In genomic region chr14:102954081-102954789, GRCh38 we compare ENCODE assay signal across 18 cellular contexts. TPM values are rescaled to one million over a fixed set of nuclear protein-coding genes. Genes with fewer than 3 reads are reported as not detected.
A peak's percentile ranks its signal among the peaks of the same experiment; 100 is the strongest.
DNase-seq lines count a peak whose midpoint lies in the region; ATAC-seq and TF ChIP-seq lines count a peak whose summit lies in the region.
"Had no signal": no experiment of that assay in that cellular context is flagged by ENCODE, and none has a peak within 500 bp of the region (broad histone marks: within the 10 kb centered on the region; RNA-seq: fewer than 3 reads in every experiment).

No MANE protein-coding gene starts in this region.

- H2BK12ac ChIP-seq in neuronal stem cell (ENCODE audit: low read length), result no peak overlapping the region

- H3K36me3 ChIP-seq in endodermal cell (ENCODE audit: control insufficient read depth, insufficient read depth, low read length) (peaks cover 87% of the 10 kb centered on the region), neuronal stem cell (replicated peaks in 1 of 2; ENCODE audit: control insufficient read depth in 2 of 2, insufficient read depth in 2 of 2, low read length in 2 of 2) (peaks cover 45 to 95% of the 10 kb centered on the region in 2 donors)

- H3K27me3 Mint-ChIP-seq in endodermal cell (ENCODE audit: insufficient read depth), result no peaks in the 10 kb centered on the region
- no peaks in the 10 kb centered on the region for H3K27me3 Mint-ChIP-seq in MCF 10A (ENCODE audit: insufficient read depth, unreplicated experiment)
- H3K27me3 Mint-ChIP-seq: CD4-positive, alpha-beta T cell had no signal

- H4K91ac ChIP-seq in neuronal stem cell (ENCODE audit: low read depth, low read length, poor library complexity), result no peak overlapping the region

- DNase-seq in NCI-H146 (lab: John Stamatoyannopoulos, UW) (peak; percentile 92), endodermal cell (peak; percentile 74), neuronal stem cell (ENCODE audit: low spot score) (no peak), LoVo (ENCODE audit: low spot score) (no peak), NCI-H510A treated with DMSO at 0.1 percent for 48 hours (lab: John Stamatoyannopoulos, UW) (no peak), MCF 10A (ENCODE audit: unreplicated experiment) (no peak)
- DNase-seq: Calu3; CD4-positive, alpha-beta T cell; CD8-positive, alpha-beta memory T cell; COR-L47; DMS53; DMS79 treated with DMSO at 0.1 percent for 48 hours; GF-D8; GOT3; HCEC 1CT had no signal

- no peak overlapping the region for H2BK5ac ChIP-seq in neuronal stem cell (ENCODE audit: low read length)

- H3K27ac Mint-ChIP-seq in endodermal cell, result peak overlapping the region; percentile 84
- no peak overlapping the region for H3K27ac Mint-ChIP-seq in MCF 10A (ENCODE audit: low read depth, unreplicated experiment)
- H3K27ac Mint-ChIP-seq: CD4-positive, alpha-beta T cell; CD8-positive, alpha-beta memory T cell had no signal

- H3K23ac ChIP-seq in neuronal stem cell (ENCODE audit: low read depth, low read length, poor library complexity), result peak overlapping the region; percentile 69

- 86 to 90% methylated on average over 18 of the region's 18 CpGs for WGBS in endodermal cell (ENCODE audit: insufficient coverage in 1 of 2, insufficient read length in 1 of 2), 2 experiments
- WGBS in neuronal stem cell (ENCODE audit: extremely low coverage in 2 of 2, insufficient read length in 2 of 2, insufficient replicate concordance in 1 of 2), 2 donors, result no CpG with 5 or more reads among the region's 18 CpGs

- no TSS peak for BruUV-seq in MCF 10A (replicated peaks; lab: Mats Ljungman, UMichigan)

- H3K4me1 ChIP-seq in endodermal cell (ENCODE audit: control insufficient read depth, insufficient read depth, low read length) (peaks cover 6% of the 10 kb centered on the region), neuronal stem cell (ENCODE audit: control insufficient read depth in 2 of 2, insufficient read depth in 1 of 2, low read depth in 1 of 2, low read length in 2 of 2) (peaks cover 0 to 3% of the 10 kb centered on the region in 2 donors)

- no peaks in the 10 kb centered on the region for H3K9me3 ChIP-seq in endodermal cell (ENCODE audit: control insufficient read depth, low read length)
- H3K9me3 ChIP-seq in neuronal stem cell (replicated peaks in 1 of 2; ENCODE audit: control insufficient read depth in 2 of 2, insufficient read depth in 1 of 2, low read depth in 1 of 2, low read length in 2 of 2), result no peaks in the 10 kb centered on the region

- H3K4me1 Mint-ChIP-seq in endodermal cell (peaks cover 29% of the 10 kb centered on the region), MCF 10A (ENCODE audit: insufficient read depth, unreplicated experiment) (no peaks in the 10 kb centered on the region)

- no peak overlapping the region for H3K4me3 ChIP-seq in endodermal cell (ENCODE audit: low read length)
- H3K4me3 ChIP-seq in neuronal stem cell (ENCODE audit: low read length in 2 of 2), result no peak overlapping the region

- H3K4me2 ChIP-seq in neuronal stem cell (ENCODE audit: insufficient read depth, low read length, poor library complexity, severe bottlenecking), result no peak overlapping the region

- ATAC-seq in GM19452 (IDR thresholded peaks at IDR 0.05; ENCODE audit: unreplicated experiment), result no peak

- CTCF ChIA-PET in MCF 10A (lab: Yijun Ruan, JAX), result no interaction called here

- H3K4me3 Mint-ChIP-seq in endodermal cell (peak overlapping the region; percentile 23), MCF 10A (ENCODE audit: unreplicated experiment) (no peak overlapping the region)
- H3K4me3 Mint-ChIP-seq: CD4-positive, alpha-beta T cell; CD8-positive, alpha-beta memory T cell had no signal

- H3K14ac ChIP-seq in neuronal stem cell (ENCODE audit: low read length), result no peak overlapping the region

- H3K27me3 ChIP-seq in endodermal cell (ENCODE audit: control insufficient read depth, insufficient read depth, low read length, poor library complexity, severe bottlenecking), result no peaks in the 10 kb centered on the region
- H3K27me3 ChIP-seq in neuronal stem cell (ENCODE audit: control insufficient read depth in 3 of 3, insufficient read depth in 3 of 3, low read depth in 1 of 3, low read length in 3 of 3), result no peaks in the 10 kb centered on the region

- H3K9me3 Mint-ChIP-seq in endodermal cell (no peaks in the 10 kb centered on the region), MCF 10A (ENCODE audit: unreplicated experiment) (no peaks in the 10 kb centered on the region)
- H3K9me3 Mint-ChIP-seq: CD4-positive, alpha-beta T cell; CD8-positive, alpha-beta memory T cell had no signal

- H3K36me3 Mint-ChIP-seq in endodermal cell (ENCODE audit: low read depth) (peaks cover 72% of the 10 kb centered on the region), MCF 10A (ENCODE audit: insufficient read depth, unreplicated experiment) (peaks cover 89% of the 10 kb centered on the region)

- H2AK5ac ChIP-seq in neuronal stem cell (ENCODE audit: low read depth, low read length), result no peak overlapping the region

- no peak overlapping the region for H2BK15ac ChIP-seq in neuronal stem cell (ENCODE audit: low read length)

- H3K9ac ChIP-seq in endodermal cell (ENCODE audit: extremely low read depth, low read length, poor library complexity, severe bottlenecking) (no peak overlapping the region), neuronal stem cell (ENCODE audit: low read depth, low read length, poor library complexity) (peak overlapping the region; percentile 35)

- H2AFZ ChIP-seq in neuronal stem cell (ENCODE audit: low read length), result no peak overlapping the region

- H3K79me1 ChIP-seq in neuronal stem cell (ENCODE audit: low read depth, low read length), result no peaks in the 10 kb centered on the region

- H3K4ac ChIP-seq in neuronal stem cell (ENCODE audit: low read length), result no peak overlapping the region

- H3K18ac ChIP-seq in neuronal stem cell (ENCODE audit: low read length), result no peak overlapping the region

- intact Hi-C loops in MCF 10A (cut with micrococcal nuclease), result no loop called here

- no peak overlapping the region for H2BK120ac ChIP-seq in neuronal stem cell (ENCODE audit: low read depth, low read length)

- POLR2A ChIA-PET in MCF 10A (lab: Yijun Ruan, JAX), result no interaction called here

- TF ChIP-seq CTCF in endodermal cell (conservative IDR thresholded peaks at IDR 0.05) (no peak), MCF 10A (IDR thresholded peaks at IDR 0.05; ENCODE audit: unreplicated experiment) (no peak)

- no peak overlapping the region for H4K8ac ChIP-seq in neuronal stem cell (ENCODE audit: low read depth, low read length)

- H3K27ac ChIP-seq in endodermal cell (ENCODE audit: low read depth, low read length) (no peak overlapping the region), neuronal stem cell (replicated peaks; ENCODE audit: low read length) (no peak overlapping the region)
- H3K27ac ChIP-seq: C4-2B had no signal

RNA-seq across cellular contexts. Expression of gene AMN, which starts 31.8 kb away (rescaled TPM):
- total RNA-seq in endodermal cell, result 1 to 10 TPM; 1.9 to 3.2 TPM
- polyA plus RNA-seq in endodermal cell (2013, experiment 1 of 2), result 1.6 TPM
- polyA plus RNA-seq in endodermal cell (2013, experiment 2 of 2), result 0.62 TPM
- 0.46 TPM for polyA plus RNA-seq in neuronal stem cell (2013, experiment 1 of 2)
- 0.28 TPM for polyA plus RNA-seq in neuronal stem cell (2013, experiment 2 of 2)
- total RNA-seq in MCF 10A (2022), result 0.29 TPM in 1 of 2 replicates, not detected in the other
- total RNA-seq: G401 had no signal

Comparison
In these comparisons a context has a peak if more than half of its experiments do, and no peak if none do; other contexts are left out.
1. DNase-seq: peak in NCI-H146 (single experiment) and endodermal cell (single experiment); none in neuronal stem cell (single experiment), LoVo (single experiment), NCI-H510A treated with DMSO at 0.1 percent for 48 hours (single experiment) and MCF 10A (single experiment).